Comparison of ENCODE assay signal across 8 cellular contexts in genomic region chr17:57989011-57989345, GRCh38. TPM values are rescaled to one million over a fixed set of nuclear protein-coding genes. Genes with fewer than 3 reads are reported as not detected.
DNase-seq lines count a peak whose midpoint lies in the region; ATAC-seq lines count a peak whose summit lies in the region.

No MANE protein-coding gene starts in this region.

- ATAC-seq in HG03571 (IDR thresholded peaks at IDR 0.05; ENCODE audit: unreplicated experiment) = no peak

- H3K36me3 Mint-ChIP-seq in activated T-helper 1 cell treated with anti-CD3 and anti-CD28 coated beads, Interleukin-12 subunit alpha, Interleukin-12 subunit beta, Interleukin-2, Interleukin-4 antibody, amounts not matched to agents 30 ng/mL and 10 ng/mL and 1 ng/mL, durations not matched to agents 14 hours and 24 hours and 36 hours (ENCODE audit: low read depth) = peaks cover 23% of the 10 kb centered on the region

- intact Hi-C loops in activated T-helper 1 cell treated with anti-CD3 and anti-CD28 coated beads, Interleukin-12 subunit alpha, Interleukin-12 subunit beta, Interleukin-2, Interleukin-4 antibody, amounts not matched to agents 30 ng/mL and 10 ng/mL and 1 ng/mL, durations not matched to agents 14 hours and 24 hours and 36 hours (cut with micrococcal nuclease) = loop anchor here (5.0 kb wide), 1 partner anchor 93 kb away; the partner anchor contains the start of gene DYNLL2

- peak overlapping the region; percentile 90 for H3K4me3 Mint-ChIP-seq in activated T-helper 1 cell treated with anti-CD3 and anti-CD28 coated beads, Interleukin-12 subunit alpha, Interleukin-12 subunit beta, Interleukin-2, Interleukin-4 antibody, amounts not matched to agents 30 ng/mL and 10 ng/mL and 1 ng/mL, durations not matched to agents 14 hours and 24 hours and 36 hours

- H3K27me3 ChIP-seq in BLaER1 = no peaks in the 10 kb centered on the region
- no peaks in the 10 kb centered on the region for H3K27me3 ChIP-seq in HUES64 (ENCODE audit: insufficient read depth, low read length)

- peaks cover 64% of the 10 kb centered on the region for H3K4me1 Mint-ChIP-seq in activated T-helper 1 cell treated with anti-CD3 and anti-CD28 coated beads, Interleukin-12 subunit alpha, Interleukin-12 subunit beta, Interleukin-2, Interleukin-4 antibody, amounts not matched to agents 30 ng/mL and 10 ng/mL and 1 ng/mL, durations not matched to agents 14 hours and 24 hours and 36 hours (ENCODE audit: low read depth)

- peak overlapping the region; percentile 89 for H3K27ac Mint-ChIP-seq in activated T-helper 1 cell treated with anti-CD3 and anti-CD28 coated beads, Interleukin-12 subunit alpha, Interleukin-12 subunit beta, Interleukin-2, Interleukin-4 antibody, amounts not matched to agents 30 ng/mL and 10 ng/mL and 1 ng/mL, durations not matched to agents 14 hours and 24 hours and 36 hours

- H3K9me3 ChIP-seq in BLaER1 (no peaks in the 10 kb centered on the region), HUES64 (ENCODE audit: insufficient read depth, low read depth, low read length) (no peaks in the 10 kb centered on the region)

- WGBS in HUES64 = 69% methylated on average over 4 of the region's 5 CpGs

- H3K4me3 ChIP-seq in BLaER1 = peak overlapping the region; percentile 92
- H3K4me3 ChIP-seq in HUES64 (ENCODE audit: low read length) = peak overlapping the region; percentile 82
- H3K4me3 ChIP-seq in skin epidermis = peak overlapping the region; percentile 60 to 93 (median 82)

- H3K27me3 Mint-ChIP-seq in activated T-helper 1 cell treated with anti-CD3 and anti-CD28 coated beads, Interleukin-12 subunit alpha, Interleukin-12 subunit beta, Interleukin-2, Interleukin-4 antibody, amounts not matched to agents 30 ng/mL and 10 ng/mL and 1 ng/mL, durations not matched to agents 14 hours and 24 hours and 36 hours (ENCODE audit: insufficient read depth) = no peaks in the 10 kb centered on the region

- DNase-seq in activated T-helper 1 cell treated with anti-CD3 and anti-CD28 coated beads, Interleukin-12 subunit alpha, Interleukin-12 subunit beta, Interleukin-2, Interleukin-4 antibody, amounts not matched to agents 30 ng/mL and 10 ng/mL and 1 ng/mL, durations not matched to agents 14 hours and 24 hours and 36 hours (ENCODE audit: low spot score) = no peak
- peak; percentile 42 for DNase-seq in hepatic stellate cell (ENCODE audit: low spot score)
- DNase-seq in NCI-H187 (lab: John Stamatoyannopoulos, UW) = no peak
- no peak for DNase-seq in retina

- H3K9ac ChIP-seq in BLaER1 = peak overlapping the region; percentile 97
- peak overlapping the region; percentile 84; the same call in 1 of the 2 replicates for H3K9ac ChIP-seq in HUES64 (ENCODE audit: low read depth, low read length)

- peak overlapping the region; percentile 76 for H3K4me2 ChIP-seq in BLaER1

- H3K9me3 Mint-ChIP-seq in activated T-helper 1 cell treated with anti-CD3 and anti-CD28 coated beads, Interleukin-12 subunit alpha, Interleukin-12 subunit beta, Interleukin-2, Interleukin-4 antibody, amounts not matched to agents 30 ng/mL and 10 ng/mL and 1 ng/mL, durations not matched to agents 14 hours and 24 hours and 36 hours = no peaks in the 10 kb centered on the region

- H3K4me1 ChIP-seq in BLaER1 (peaks cover 78% of the 10 kb centered on the region), HUES64 (ENCODE audit: insufficient read depth, low read length) (peaks cover 36% of the 10 kb centered on the region)

- H3K36me3 ChIP-seq in BLaER1 = 0 out of 2 replicates have a peak, but pooled peaks cover 7% of the 10 kb centered on the region
- peaks cover 13% of the 10 kb centered on the region; the same call in 1 of the 2 replicates for H3K36me3 ChIP-seq in HUES64 (ENCODE audit: insufficient read depth, low read length)

- H3K27ac ChIP-seq in BLaER1 (peak overlapping the region; percentile 98), HUES64 (ENCODE audit: low read depth, low read length) (no peak overlapping the region), skin epidermis (peak overlapping the region in 19 of 21 experiments; percentile 91 to 99 (median 97))

- peaks cover 36% of the 10 kb centered on the region for H4K20me1 ChIP-seq in BLaER1

RNA-seq across cellular contexts. Expression of gene VEZF1, which starts 0.9 kb away (rescaled TPM):
- polyA plus RNA-seq in HUES64 (2013, experiment 1 of 2) = 66.4 TPM
- 76.5 TPM for polyA plus RNA-seq in HUES64 (2013, experiment 2 of 2)
- total RNA-seq in activated T-helper 1 cell treated with anti-CD3 and anti-CD28 coated beads, Interleukin-12 subunit alpha, Interleukin-12 subunit beta, Interleukin-2, Interleukin-4 antibody, amounts not matched to agents 30 ng/mL and 10 ng/mL and 1 ng/mL, durations not matched to agents 14 hours and 24 hours and 36 hours = 37.7 and 41.2 TPM in 2 replicates

RNA-seq across cellular contexts. Expression of gene SRSF1, which starts 18.1 kb away (rescaled TPM):
- 308 TPM for polyA plus RNA-seq in HUES64 (2013, experiment 1 of 2)
- polyA plus RNA-seq in HUES64 (2013, experiment 2 of 2) = 250 TPM
- total RNA-seq in activated T-helper 1 cell treated with anti-CD3 and anti-CD28 coated beads, Interleukin-12 subunit alpha, Interleukin-12 subunit beta, Interleukin-2, Interleukin-4 antibody, amounts not matched to agents 30 ng/mL and 10 ng/mL and 1 ng/mL, durations not matched to agents 14 hours and 24 hours and 36 hours = 491 and 498 TPM in 2 replicates

RNA-seq across cellular contexts. Expression of gene CUEDC1, which starts 33.8 kb away (rescaled TPM):
- 13.1 TPM for polyA plus RNA-seq in HUES64 (2013, experiment 1 of 2)
- 17.7 TPM for polyA plus RNA-seq in HUES64 (2013, experiment 2 of 2)
- total RNA-seq in activated T-helper 1 cell treated with anti-CD3 and anti-CD28 coated beads, Interleukin-12 subunit alpha, Interleukin-12 subunit beta, Interleukin-2, Interleukin-4 antibody, amounts not matched to agents 30 ng/mL and 10 ng/mL and 1 ng/mL, durations not matched to agents 14 hours and 24 hours and 36 hours = 0.37 TPM in 1 of 2 replicates, not detected in the other
